ENCODE assay signal across 1 cellular context in genomic region chr12:124233846-124234620, GRCh38.
TF ChIP-seq lines count a peak whose summit lies in the region.

No MANE protein-coding gene starts in this region.

TF ChIP-seq in IMR-90, 13 proteins besides CTCF, POLR2A, EP300 and RAD21:
- TF ChIP-seq MAFK (IDR thresholded peaks at IDR 0.05; ENCODE audit: low read depth, low read length) (no peak), CEBPB (IDR thresholded peaks at IDR 0.05; ENCODE audit: low read depth, low read length) (no peak), MAZ (IDR thresholded peaks at IDR 0.05; ENCODE audit: borderline replicate concordance, low read depth, low read length) (no peak), RCOR1 (IDR thresholded peaks at IDR 0.05; ENCODE audit: insufficient replicate concordance, low read length) (no peak), CHD1 (IDR thresholded peaks at IDR 0.05; ENCODE audit: low read depth, low read length) (no peak), MXI1 (IDR thresholded peaks at IDR 0.05; ENCODE audit: borderline replicate concordance, low read depth, low read length) (no peak), NFE2L2 (IDR thresholded peaks at IDR 0.05; ENCODE audit: low read depth, low read length) (no peak), SMC3 (IDR thresholded peaks at IDR 0.05; ENCODE audit: low read depth, low read length) (no peak), ELK1 (IDR thresholded peaks at IDR 0.05; ENCODE audit: borderline replicate concordance, low read depth, low read length) (no peak), FOS (IDR thresholded peaks at IDR 0.05; ENCODE audit: low read depth, low read length) (no peak), BHLHE40 (IDR thresholded peaks at IDR 0.05; ENCODE audit: low read depth, low read length) (no peak)
- TF ChIP-seq, protein P1, sequence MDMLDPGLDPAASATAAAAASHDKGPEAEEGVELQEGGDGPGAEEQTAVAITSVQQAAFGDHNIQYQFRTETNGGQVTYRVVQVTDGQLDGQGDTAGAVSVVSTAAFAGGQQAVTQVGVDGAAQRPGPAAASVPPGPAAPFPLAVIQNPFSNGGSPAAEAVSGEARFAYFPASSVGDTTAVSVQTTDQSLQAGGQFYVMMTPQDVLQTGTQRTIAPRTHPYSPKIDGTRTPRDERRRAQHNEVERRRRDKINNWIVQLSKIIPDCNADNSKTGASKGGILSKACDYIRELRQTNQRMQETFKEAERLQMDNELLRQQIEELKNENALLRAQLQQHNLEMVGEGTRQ (IDR thresholded peaks at IDR 0.05; ENCODE audit: low read depth, low read length) = no peak
TF ChIP-seq in IMR-90: peak in this region for 0.
